1 cellular context compared by ENCODE assay signal in the genomic region with DNA sequence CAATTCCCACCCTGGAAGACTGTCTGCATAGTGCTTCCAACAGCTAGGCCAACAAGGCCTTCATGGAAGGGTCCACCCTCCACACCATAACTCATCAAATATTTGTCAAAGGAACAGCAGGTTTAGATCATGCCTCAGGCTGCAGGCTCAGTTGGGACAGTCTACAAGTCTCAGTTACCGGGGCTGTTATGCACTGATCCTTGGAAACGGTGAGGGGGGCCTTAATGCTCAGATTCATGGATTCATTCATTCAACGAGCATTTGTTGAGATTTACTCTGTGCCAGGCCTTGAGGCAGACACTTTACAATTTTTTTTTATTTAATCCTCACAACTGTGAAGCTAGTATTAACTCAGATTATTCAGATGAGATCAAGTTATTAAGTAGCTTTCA.
TF ChIP-seq lines count a peak whose summit lies in the region.

No MANE protein-coding gene starts in this region.

TF ChIP-seq in A549, 52 proteins besides CTCF, POLR2A, EP300 and RAD21 (continued from another document):
- TF ChIP-seq ATOH8 (CRISPR knock-in tag; IDR thresholded peaks at IDR 0.05; ENCODE audit: low read depth) (no peak), JUN (IDR thresholded peaks at IDR 0.05) (no peak), ZNF302 (CRISPR knock-in tag; IDR thresholded peaks at IDR 0.05) (no peak), HDAC2 (IDR thresholded peaks at IDR 0.05) (no peak), FOSB (CRISPR knock-in tag; IDR thresholded peaks at IDR 0.05) (no peak)
